In the genomic region with DNA sequence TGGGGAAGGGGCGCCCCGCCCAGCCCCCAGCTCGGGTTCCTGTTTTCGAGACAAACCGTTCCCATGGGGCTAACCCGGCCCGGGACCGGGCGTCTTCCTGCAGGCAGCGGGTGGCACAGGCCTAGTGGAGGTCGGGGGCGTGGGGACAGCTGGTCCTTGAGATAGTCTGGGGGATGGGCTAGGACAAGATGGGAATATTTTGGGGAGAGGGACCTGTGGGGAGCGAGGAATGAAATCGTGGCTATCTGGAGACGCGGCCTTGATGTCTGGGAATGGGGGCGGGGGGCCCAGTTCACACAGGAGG, we compare ENCODE assay signal across 1 cellular context.
TF ChIP-seq lines count a peak whose summit lies in the region.

No MANE protein-coding gene starts in this region.

TF ChIP-seq in GM23338, 12 proteins besides CTCF, POLR2A, EP300 and RAD21 (continued from another document):
- TF ChIP-seq ZNF462 (CRISPR knock-in tag; IDR thresholded peaks at IDR 0.05) (no peak), ZNF331 (CRISPR knock-in tag; IDR thresholded peaks at IDR 0.05; ENCODE audit: low read depth) (no peak), REST (IDR thresholded peaks at IDR 0.05; ENCODE audit: unreplicated experiment) (no peak), ZNF114 (CRISPR knock-in tag; IDR thresholded peaks at IDR 0.05) (no peak), JUNB (IDR thresholded peaks at IDR 0.05; ENCODE audit: unreplicated experiment) (no peak), NANOG (IDR thresholded peaks at IDR 0.05; ENCODE audit: borderline replicate concordance) (no peak), EZH2phosphoT487 (IDR thresholded peaks at IDR 0.05; ENCODE audit: unreplicated experiment) (no peak), STAT1 (IDR thresholded peaks at IDR 0.05; ENCODE audit: unreplicated experiment) (no peak)
